ENCODE assay signal across 24 cellular contexts in the genomic region with DNA sequence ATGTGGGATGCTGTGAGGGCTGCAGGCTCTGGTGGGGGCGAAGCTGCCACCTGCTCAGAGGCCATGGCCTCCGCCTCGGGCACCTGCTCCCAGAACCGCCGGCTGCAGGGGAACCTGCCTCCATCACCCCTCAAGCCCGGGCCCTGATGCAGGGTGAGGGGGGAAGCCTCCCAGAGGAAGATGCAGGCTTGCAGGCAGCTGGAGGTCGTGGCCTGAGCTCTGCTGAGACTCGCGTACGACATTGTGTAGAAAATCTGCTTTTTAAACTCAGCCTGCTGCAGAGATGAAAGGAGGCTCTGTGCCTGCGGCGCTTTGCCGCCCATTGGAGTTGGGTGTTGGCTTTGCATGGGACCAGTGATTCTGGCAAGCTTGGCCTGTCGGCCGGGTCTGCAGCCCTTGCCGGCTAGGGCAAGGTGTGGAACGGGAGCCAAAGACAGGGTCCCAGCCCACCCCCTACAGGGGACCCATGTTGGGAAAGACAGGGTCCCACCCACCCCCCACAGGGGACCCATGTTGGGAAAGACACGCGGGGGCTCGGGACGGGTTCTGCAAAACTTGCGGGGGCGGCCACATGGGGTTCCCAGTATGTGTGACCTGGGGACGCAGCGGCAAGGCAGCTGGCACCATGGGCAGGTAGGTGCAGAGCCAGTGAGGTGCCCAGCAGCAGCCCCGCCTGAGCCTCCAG. TPM values are rescaled to one million over a fixed set of nuclear protein-coding genes. Genes with fewer than 3 reads are reported as not detected.
A peak's percentile ranks its signal among the peaks of the same experiment; 100 is the strongest.
DNase-seq lines count a peak whose midpoint lies in the region; ATAC-seq and TF ChIP-seq lines count a peak whose summit lies in the region.
"Had no signal": no experiment of that assay in that cellular context is flagged by ENCODE, and none has a peak within 500 bp of the region (broad histone marks: within the 10 kb centered on the region; RNA-seq: fewer than 3 reads in every experiment).

No MANE protein-coding gene starts in this region.

- H3K27ac Mint-ChIP-seq in immature natural killer cell, result no peak overlapping the region
- H3K27ac Mint-ChIP-seq: activated T-cell treated with anti-CD3 and anti-CD28 coated beads, Interleukin-2, amount 50 U/mL, for 24 hours; GM23338; stimulated activated memory B cell treated with anti-CD40 and anti-IgM and Interleukin-4, amounts not matched to agents 10 μg/mL and 1 μg/mL and 100 μg/mL, for 72 hours had no signal

- H3K36me3 Mint-ChIP-seq in immature natural killer cell, result no peaks in the 10 kb centered on the region
- H3K36me3 Mint-ChIP-seq: brain; stimulated activated memory B cell treated with anti-CD40 and anti-IgM and Interleukin-4, amounts not matched to agents 10 μg/mL and 1 μg/mL and 100 μg/mL, for 72 hours had no signal

- H3K9me3 Mint-ChIP-seq in immature natural killer cell, result no peaks in the 10 kb centered on the region
- H3K9me3 Mint-ChIP-seq: activated T-cell treated with anti-CD3 and anti-CD28 coated beads, Interleukin-2, amount 50 U/mL, for 24 hours; brain; GM23338; stimulated activated memory B cell treated with anti-CD40 and anti-IgM and Interleukin-4, amounts not matched to agents 10 μg/mL and 1 μg/mL and 100 μg/mL, for 72 hours had no signal

- TF ChIP-seq CTCF in lower lobe of right lung (IDR thresholded peaks at IDR 0.05), result no peak

- no peaks in the 10 kb centered on the region for H3K27me3 ChIP-seq in lower lobe of right lung (ENCODE audit: low read depth)
- H3K27me3 ChIP-seq in skeletal muscle tissue (ENCODE audit: control insufficient read depth in 3 of 3, insufficient read depth in 3 of 3, low read length in 3 of 3), result no peaks in the 10 kb centered on the region
- H3K27me3 ChIP-seq: neutrophil, SJSA1, thyroid gland had no signal

- H3K4me3 ChIP-seq in lower lobe of right lung (no peak overlapping the region), skeletal muscle tissue (ENCODE audit: low read length in 3 of 3) (no peak overlapping the region)
- H3K4me3 ChIP-seq: GM23338, lung, SJSA1, thyroid gland had no signal

- no peak overlapping the region for H3K9ac ChIP-seq in skeletal muscle tissue (ENCODE audit: low read depth in 1 of 3, low read length in 3 of 3)

- ATAC-seq in Right ventricle myocardium superior (ENCODE audit: poor library complexity) (no peak), left cardiac atrium (no peak), lower lobe of right lung (no peak), HG02938 (IDR thresholded peaks at IDR 0.05; ENCODE audit: unreplicated experiment) (no peak)
- ATAC-seq in activated CD4-positive, CD25-positive, alpha-beta regulatory T cell treated with anti-CD3 and anti-CD28 coated beads, Interleukin-2, amount 50 U/mL, for 24 hours, result no peak
- ATAC-seq: foreskin keratinocyte; GM23338; stimulated activated memory B cell treated with anti-CD40 and anti-IgM and Interleukin-4, amounts not matched to agents 10 μg/mL and 1 μg/mL and 100 μg/mL, for 72 hours had no signal

- H3K9me3 ChIP-seq in lower lobe of right lung, result no peaks in the 10 kb centered on the region
- no peaks in the 10 kb centered on the region for H3K9me3 ChIP-seq in skeletal muscle tissue (ENCODE audit: control insufficient read depth in 3 of 3, low read length in 3 of 3)
- H3K9me3 ChIP-seq: neutrophil, thyroid gland had no signal

- no peaks in the 10 kb centered on the region for H3K36me3 ChIP-seq in lower lobe of right lung
- no peaks in the 10 kb centered on the region for H3K36me3 ChIP-seq in skeletal muscle tissue (ENCODE audit: control insufficient read depth in 3 of 3, insufficient read depth in 3 of 3, low read length in 3 of 3)
- H3K36me3 ChIP-seq: neutrophil, SJSA1, thyroid gland had no signal

- H3K27me3 Mint-ChIP-seq in immature natural killer cell (ENCODE audit: low read depth in 3 of 3), result peaks cover 3 to 4% (median 3%) of the 10 kb centered on the region in 3 donors
- H3K27me3 Mint-ChIP-seq: activated T-cell treated with anti-CD3 and anti-CD28 coated beads, Interleukin-2, amount 50 U/mL, for 24 hours; brain had no signal

- peak overlapping the region; percentile 56 for H3K27ac ChIP-seq in lower lobe of right lung
- peak overlapping the region; percentile 19 for H3K27ac ChIP-seq in skeletal muscle tissue (ENCODE audit: low read depth, low read length)
- H3K27ac ChIP-seq: foreskin keratinocyte, neutrophil, SJSA1, thyroid gland had no signal

- H3K4me3 Mint-ChIP-seq in immature natural killer cell, result no peak overlapping the region
- H3K4me3 Mint-ChIP-seq: activated T-cell treated with anti-CD3 and anti-CD28 coated beads, Interleukin-2, amount 50 U/mL, for 24 hours; brain; GM23338; stimulated activated memory B cell treated with anti-CD40 and anti-IgM and Interleukin-4, amounts not matched to agents 10 μg/mL and 1 μg/mL and 100 μg/mL, for 72 hours had no signal

- DNase-seq in Right ventricle myocardium superior (peak; percentile 34), left cardiac atrium (no peak), lower lobe of right lung (peak; percentile 44), NCI-H2171 treated with DMSO at 0.1 percent for 48 hours (lab: John Stamatoyannopoulos, UW) (no peak), immature natural killer cell (no peak)
- DNase-seq: activated CD4-positive, alpha-beta T cell treated with anti-CD3 and anti-CD28 coated beads for 4 hours; activated T-cell treated with anti-CD3 and anti-CD28 coated beads, Interleukin-2, amount 50 U/mL, for 24 hours; effector CD4-positive, alpha-beta T cell; foreskin keratinocyte; hypothalamus; KG1; NCI-H1436; NCI-H524; stimulated activated CD4-positive, alpha-beta T cell treated with anti-CD3 and anti-CD28 coated beads, Interleukin-4, amount 100 ng/mL, for 1 hour; thyroid gland had no signal

- H3K4me1 ChIP-seq in lower lobe of right lung (peaks cover 7% of the 10 kb centered on the region), skeletal muscle tissue (ENCODE audit: control insufficient read depth in 3 of 3, insufficient read depth in 3 of 3, low read length in 3 of 3) (peaks cover 18 to 38% (median 28%) of the 10 kb centered on the region in 3 donors)
- H3K4me1 ChIP-seq: foreskin keratinocyte, thyroid gland had no signal

- H3K4me1 Mint-ChIP-seq in immature natural killer cell, result no peaks in the 10 kb centered on the region
- H3K4me1 Mint-ChIP-seq: GM23338 had no signal

- intact Hi-C loops in Right ventricle myocardium superior (cut with DNase I) (no loop called here), left cardiac atrium (cut with DNase I) (no loop called here), lower lobe of right lung (cut with DNase I) (no loop called here)

RNA-seq across cellular contexts. Expression of gene SLX9, which starts 55.6 kb away (rescaled TPM):
- total RNA-seq in Right ventricle myocardium superior, result 77.4 TPM
- 10 to 100 TPM; 26.1 to 28.6 TPM for total RNA-seq in left cardiac atrium
- total RNA-seq in lower lobe of right lung, result 15.7 TPM
- total RNA-seq in skeletal muscle tissue, result 10.4 TPM
- polyA plus RNA-seq in immature natural killer cell, result 10 to 100 TPM in 2 of 3 donors, 1 to 10 TPM in 1; 7.1 to 12.4 (median 11.3) TPM

Comparison
In these comparisons a context has a peak if more than half of its experiments do, and no peak if none do; other contexts are left out.
1. DNase-seq: peak in Right ventricle myocardium superior (single experiment) and lower lobe of right lung (single experiment); none in left cardiac atrium (single experiment), NCI-H2171 treated with DMSO at 0.1 percent for 48 hours (single experiment) and immature natural killer cell (0 of 3).